8 cellular contexts compared by ENCODE assay signal in genomic region chr7:150428671-150429451, GRCh38. TPM values are rescaled to one million over a fixed set of nuclear protein-coding genes. Genes with fewer than 3 reads are reported as not detected.
A peak's percentile ranks its signal among the peaks of the same experiment; 100 is the strongest.
DNase-seq lines count a peak whose midpoint lies in the region; ATAC-seq and TF ChIP-seq lines count a peak whose summit lies in the region.
"Had no signal": no experiment of that assay in that cellular context is flagged by ENCODE, and none has a peak within 500 bp of the region (broad histone marks: within the 10 kb centered on the region; RNA-seq: fewer than 3 reads in every experiment).

No MANE protein-coding gene starts in this region.

- H3K4me1 ChIP-seq in mucosa of descending colon (ENCODE audit: low read depth), result peaks cover 3% of the 10 kb centered on the region

- no peaks in the 10 kb centered on the region for H3K9me3 ChIP-seq in mucosa of descending colon
- H3K9me3 ChIP-seq: vagina had no signal

- DNase-seq in NCI-H510A treated with DMSO at 0.1 percent for 48 hours (lab: John Stamatoyannopoulos, UW) (peak; percentile 71), brain pericyte (ENCODE audit: low read depth, low spot score) (peak; percentile 61), mucosa of descending colon (peak in 2 of 3 donors; percentile 66 to 77)
- DNase-seq in stimulated activated CD4-positive, alpha-beta T cell treated with anti-CD3 and anti-CD28 coated beads, Interleukin-2, amount 100 ng/mL, for 48 hours, result no peak

- intact Hi-C loops in mucosa of descending colon (cut with DNase I, micrococcal nuclease), result no loop called here

- H3K4me3 ChIP-seq in mucosa of descending colon, result no peak overlapping the region
- H3K4me3 ChIP-seq: vagina had no signal

- TF ChIP-seq CTCF in mucosa of descending colon (IDR thresholded peaks at IDR 0.05), result no peak

- no peaks in the 10 kb centered on the region for H3K36me3 ChIP-seq in mucosa of descending colon (ENCODE audit: low read depth)
- H3K36me3 ChIP-seq: vagina had no signal

- ATAC-seq in GM18502 (IDR thresholded peaks at IDR 0.05; ENCODE audit: poor library complexity, unreplicated experiment), result peak; percentile 64
- ATAC-seq in HG02763 (IDR thresholded peaks at IDR 0.05; ENCODE audit: unreplicated experiment), result peak; percentile 54
- peak; percentile 89 for ATAC-seq in mucosa of descending colon
- ATAC-seq in GM19395 (IDR thresholded peaks at IDR 0.05; ENCODE audit: unreplicated experiment), result no peak

RNA-seq across cellular contexts. Expression of gene GIMAP8, which starts 21.6 kb away (rescaled TPM):
- 1 to 10 TPM; 4.1 to 9.1 (median 5.5) TPM for total RNA-seq in mucosa of descending colon

RNA-seq across cellular contexts. Expression of gene ZNF775, which starts 49.7 kb away (rescaled TPM):
- total RNA-seq in mucosa of descending colon, result 10 to 100 TPM; 10.9 to 11.8 (median 11.3) TPM

Comparison
In these comparisons a context has a peak if more than half of its experiments do, and no peak if none do; other contexts are left out.
1. DNase-seq: peak in NCI-H510A treated with DMSO at 0.1 percent for 48 hours (single experiment), brain pericyte (single experiment) and mucosa of descending colon (2 of 3); none in stimulated activated CD4-positive, alpha-beta T cell treated with anti-CD3 and anti-CD28 coated beads, Interleukin-2, amount 100 ng/mL, for 48 hours (0 of 2).